14 cellular contexts compared by ENCODE assay signal in the genomic region with DNA sequence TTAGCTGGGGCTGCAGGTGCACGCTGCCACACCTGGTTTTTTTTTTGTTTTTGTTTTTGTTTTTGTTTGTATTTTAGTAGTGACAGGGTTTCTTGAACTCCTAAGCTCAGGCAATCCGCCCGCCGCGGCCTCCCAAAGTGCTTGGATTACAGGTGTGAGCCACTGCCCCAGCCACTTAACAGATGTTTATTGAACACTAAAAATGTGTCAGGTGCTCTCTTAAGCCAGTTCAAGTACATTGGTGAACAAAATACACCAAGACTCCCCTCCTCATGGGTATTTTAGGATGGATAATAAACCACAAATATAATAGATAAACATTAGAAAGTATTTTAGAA.
DNase-seq lines count a peak whose midpoint lies in the region; ATAC-seq and TF ChIP-seq lines count a peak whose summit lies in the region.
"Had no signal": no experiment of that assay in that cellular context is flagged by ENCODE, and none has a peak within 500 bp of the region (broad histone marks: within the 10 kb centered on the region; RNA-seq: fewer than 3 reads in every experiment).

No MANE protein-coding gene starts in this region.

- peak; percentile 38 for DNase-seq in DMS53 (lab: John Stamatoyannopoulos, UW)
- DNase-seq in DMS53 treated with DMSO at 0.1 percent for 48 hours (lab: John Stamatoyannopoulos, UW; ENCODE audit: unreplicated experiment): no peak
- no peak for DNase-seq in MCF 10A (ENCODE audit: unreplicated experiment)
- no peak for DNase-seq in breast epithelium (ENCODE audit: low spot score in 2 of 2)
- no peak for DNase-seq in mammary epithelial cell
- DNase-seq in osteocyte (ENCODE audit: extremely low spot score, unreplicated experiment): peak; percentile 65
- DNase-seq in transverse colon: no peak
- DNase-seq: Caco-2; CD8-positive, alpha-beta T cell; GOT3; H9 had no signal

- CTCF ChIA-PET in MCF 10A (lab: Yijun Ruan, JAX) (interaction anchor here (0.6 kb wide), 1 partner anchor 91 kb away, joined by 4 read pairs; no protein-coding TSS in a partner anchor), mammary epithelial cell (lab: Charles Lee; ENCODE audit: low non-redundant PET) (no interaction called here)

- BruUV-seq in MCF 10A (replicated peaks; lab: Mats Ljungman, UMichigan) (no TSS peak), mammary epithelial cell (replicated peaks; lab: Mats Ljungman, UMichigan) (no TSS peak)

- peak overlapping the region; percentile 78 for H3K27ac Mint-ChIP-seq in MCF 10A (ENCODE audit: low read depth, unreplicated experiment)
- no peak overlapping the region for H3K27ac Mint-ChIP-seq in osteocyte (ENCODE audit: unreplicated experiment)
- H3K27ac Mint-ChIP-seq: CD14-positive monocyte; CD8-positive, alpha-beta T cell; H9 had no signal

- H3K36me3 ChIP-seq in breast epithelium (no peaks in the 10 kb centered on the region), mammary epithelial cell (ENCODE audit: insufficient read depth, low read length) (no peaks in the 10 kb centered on the region), transverse colon (no peaks in the 10 kb centered on the region)

- H3K27me3 Mint-ChIP-seq in MCF 10A (ENCODE audit: insufficient read depth, unreplicated experiment) (no peaks in the 10 kb centered on the region), osteocyte (ENCODE audit: unreplicated experiment) (peaks cover 6% of the 10 kb centered on the region)

- TF ChIP-seq CTCF in MCF 10A (IDR thresholded peaks at IDR 0.05; ENCODE audit: unreplicated experiment): no peak
- TF ChIP-seq CTCF in breast epithelium (IDR thresholded peaks at IDR 0.05): no peak
- TF ChIP-seq CTCF in mammary epithelial cell (conservative IDR thresholded peaks at IDR 0.05 in 1 of 2, IDR thresholded peaks at IDR 0.05 in 1 of 2; ENCODE audit: extremely low read depth in 1 of 2, insufficient read depth in 1 of 2, low read depth in 1 of 2, low read length in 2 of 2): no peak
- TF ChIP-seq CTCF in osteocyte (IDR thresholded peaks at IDR 0.05): no peak
- TF ChIP-seq CTCF in transverse colon (IDR thresholded peaks at IDR 0.05): no peak

- H3K79me2 ChIP-seq in mammary epithelial cell (ENCODE audit: insufficient read depth, low read length): no peaks in the 10 kb centered on the region

- H2AFZ ChIP-seq in mammary epithelial cell (ENCODE audit: low read depth, low read length): no peak overlapping the region

- H3K9ac ChIP-seq in mammary epithelial cell (ENCODE audit: insufficient read depth, low read length): no peak overlapping the region

- no peaks in the 10 kb centered on the region for H3K9me3 Mint-ChIP-seq in MCF 10A (ENCODE audit: unreplicated experiment)
- no peaks in the 10 kb centered on the region for H3K9me3 Mint-ChIP-seq in osteocyte (ENCODE audit: unreplicated experiment)
- H3K9me3 Mint-ChIP-seq: CD8-positive, alpha-beta T cell had no signal

- H3K9me3 ChIP-seq in breast epithelium: no peaks in the 10 kb centered on the region
- no peaks in the 10 kb centered on the region for H3K9me3 ChIP-seq in mammary epithelial cell (replicated peaks; ENCODE audit: insufficient read depth, low read length)
- H3K9me3 ChIP-seq in transverse colon: no peaks in the 10 kb centered on the region
- H3K9me3 ChIP-seq: Caco-2 had no signal

- H3K4me1 ChIP-seq in breast epithelium: no peaks in the 10 kb centered on the region
- H3K4me1 ChIP-seq in mammary epithelial cell (ENCODE audit: insufficient read depth, low read length): peaks cover 14% of the 10 kb centered on the region
- no peaks in the 10 kb centered on the region for H3K4me1 ChIP-seq in transverse colon
- H3K4me1 ChIP-seq: Caco-2 had no signal

- POLR2A ChIA-PET in MCF 10A (lab: Yijun Ruan, JAX): no interaction called here

- 95% methylated on average over 5 of the region's 5 CpGs for WGBS in mammary epithelial cell (ENCODE audit: low coverage, missing lambda C conversion rate)
- WGBS in transverse colon (ENCODE audit: low coverage in 1 of 2), 2 donors: 72 to 83% methylated on average over 5 of the region's 5 CpGs

- H3K4me1 Mint-ChIP-seq in MCF 10A (ENCODE audit: insufficient read depth, unreplicated experiment): peaks cover 10% of the 10 kb centered on the region
- H3K4me1 Mint-ChIP-seq in osteocyte (ENCODE audit: unreplicated experiment): no peaks in the 10 kb centered on the region

- ATAC-seq in GM19395 (IDR thresholded peaks at IDR 0.05; ENCODE audit: unreplicated experiment): no peak
- ATAC-seq: CD8-positive, alpha-beta T cell had no signal

- H3K4me3 ChIP-seq in breast epithelium: no peak overlapping the region
- H3K4me3 ChIP-seq in mammary epithelial cell (replicated peaks in 1 of 3; ENCODE audit: insufficient read depth in 1 of 3, low read depth in 2 of 3, low read length in 3 of 3): no peak overlapping the region
- no peak overlapping the region for H3K4me3 ChIP-seq in transverse colon

- H4K20me1 ChIP-seq in mammary epithelial cell (ENCODE audit: insufficient read depth, low read length): no peaks in the 10 kb centered on the region

- H3K27me3 ChIP-seq in breast epithelium (no peaks in the 10 kb centered on the region), mammary epithelial cell (ENCODE audit: insufficient read depth, low read length) (no peaks in the 10 kb centered on the region), transverse colon (no peaks in the 10 kb centered on the region)

- no peak for TF ChIP-seq POLR2A in breast epithelium (IDR thresholded peaks at IDR 0.05)
- TF ChIP-seq POLR2A in transverse colon (IDR thresholded peaks at IDR 0.05): no peak

- no peak for TF ChIP-seq EP300 in transverse colon (IDR thresholded peaks at IDR 0.05; ENCODE audit: low read depth)

- H3K4me2 ChIP-seq in mammary epithelial cell (ENCODE audit: insufficient read depth, low read depth, low read length): no peak overlapping the region

- H3K36me3 Mint-ChIP-seq in MCF 10A (ENCODE audit: insufficient read depth, unreplicated experiment): no peaks in the 10 kb centered on the region
- H3K36me3 Mint-ChIP-seq in osteocyte (ENCODE audit: unreplicated experiment): no peaks in the 10 kb centered on the region
- H3K36me3 Mint-ChIP-seq: CD14-positive monocyte; CD8-positive, alpha-beta T cell had no signal

- dilution Hi-C loops in mammary epithelial cell (cut with HindIII; ENCODE audit: low sequenced_read_pairs): no loop called here

- peak overlapping the region; percentile 56 for H3K4me3 Mint-ChIP-seq in MCF 10A (ENCODE audit: unreplicated experiment)
- H3K4me3 Mint-ChIP-seq in osteocyte (ENCODE audit: unreplicated experiment): no peak overlapping the region
- H3K4me3 Mint-ChIP-seq: CD14-positive monocyte; CD8-positive, alpha-beta T cell; H9 had no signal

- intact Hi-C loops in MCF 10A (cut with micrococcal nuclease): no loop called here
- intact Hi-C loops in breast epithelium (cut with DNase I; ENCODE audit: low total_unique reads): no loop called here
- intact Hi-C loops in mammary epithelial cell (cut with micrococcal nuclease): no loop called here
- intact Hi-C loops in transverse colon (cut with DNase I; ENCODE audit: low total_unique reads): no loop called here

- in situ Hi-C loops in mammary epithelial cell (cut with MboI; ENCODE audit: low sequenced_read_pairs in 2 of 2) (no loop called here), transverse colon (cut with MboI; ENCODE audit: low pct_ligation_motif_present in 1 of 4, low pct_unique_long_range_greater_than_20kb in 1 of 4, low sequenced_read_pairs in 3 of 4) (no loop called here)

- H3K27ac ChIP-seq in breast epithelium (no peak overlapping the region), mammary epithelial cell (ENCODE audit: insufficient read depth, low read depth, low read length) (peak overlapping the region; percentile 71), transverse colon (no peak overlapping the region)
- H3K27ac ChIP-seq: 22Rv1 had no signal

Comparison
In these comparisons a context has a peak if more than half of its experiments do, and no peak if none do; other contexts are left out.
1. DNase-seq: peak in DMS53 (single experiment) and osteocyte (single experiment); none in DMS53 treated with DMSO at 0.1 percent for 48 hours (single experiment), MCF 10A (single experiment), breast epithelium (0 of 2), mammary epithelial cell (single experiment) and transverse colon (single experiment).